ENCODE assay signal across 8 cellular contexts in genomic region chr19:35882074-35882832, GRCh38. TPM values are rescaled to one million over a fixed set of nuclear protein-coding genes. Genes with fewer than 3 reads are reported as not detected.
DNase-seq lines count a peak whose midpoint lies in the region; ATAC-seq, FAIRE-seq and TF ChIP-seq lines count a peak whose summit lies in the region.

No MANE protein-coding gene starts in this region.

- H3K9me2 ChIP-seq in SK-N-SH, result no peaks in the 10 kb centered on the region

- no peak for TF ChIP-seq POLR2A in NB4 (IDR thresholded peaks at IDR 0.05; ENCODE audit: extremely low read depth, insufficient read length)

- peak overlapping the region; percentile 9 for H3K4me3 Mint-ChIP-seq in natural killer cell

- 27% methylated on average over 8 of the region's 8 CpGs for WGBS in SK-N-SH (ENCODE audit: low lambda C conversion rate)

- H3K4me1 Mint-ChIP-seq in natural killer cell, result peaks cover 12% of the 10 kb centered on the region in 2 donors

- H3K9ac ChIP-seq in SK-N-SH, result no peak overlapping the region

- peaks cover 21 to 22% of the 10 kb centered on the region in 2 donors for H3K27me3 Mint-ChIP-seq in natural killer cell (ENCODE audit: low read depth in 2 of 2)

- H2AFZ ChIP-seq in SK-N-SH (ENCODE audit: low read depth), result no peak overlapping the region

- no peak overlapping the region for H3K4me2 ChIP-seq in SK-N-SH

- no peak for TF ChIP-seq EP300 in SK-N-SH (IDR thresholded peaks at IDR 0.05; ENCODE audit: borderline replicate concordance in 1 of 2, low read depth in 1 of 2, low read length in 1 of 2)

- H3K9me3 ChIP-seq in SK-N-SH, result no peaks in the 10 kb centered on the region

- peak; percentile 53 to 88 (median 71) for ATAC-seq in natural killer cell
- no peak for ATAC-seq in HG03196 (IDR thresholded peaks at IDR 0.05; ENCODE audit: unreplicated experiment)
- ATAC-seq in HG03097 (IDR thresholded peaks at IDR 0.05; ENCODE audit: low FRiP score, unreplicated experiment), result no peak

- TF ChIP-seq RAD21 in SK-N-SH (IDR thresholded peaks at IDR 0.05; ENCODE audit: low read length), result peak; percentile 87

- peak; percentile 99 for FAIRE-seq in A204.1 (lab: Jason Lieb, UNC)

- DNase-seq in EL (peak; percentile 75), NB4 (ENCODE audit: low read depth) (peak; percentile 67), SK-N-SH (peak; percentile 79), epithelial cell of prostate (ENCODE audit: low read depth, low spot score) (peak; percentile 27), natural killer cell (no peak)

- H3K27me3 ChIP-seq in SK-N-SH (ENCODE audit: insufficient read depth), result no peaks in the 10 kb centered on the region

- H3K79me2 ChIP-seq in SK-N-SH (ENCODE audit: insufficient read depth), result no peaks in the 10 kb centered on the region

- no peaks in the 10 kb centered on the region for H3K36me3 ChIP-seq in SK-N-SH (replicated peaks in 1 of 2; ENCODE audit: control insufficient read depth in 1 of 2, insufficient read depth in 2 of 2, low read length in 1 of 2)

- CTCF ChIA-PET in SK-N-SH (lab: Yijun Ruan, JAX), result interaction anchor here (0.7 to 6.3 kb wide), 19 partner anchors 9 to 298 kb away, joined by 3 to 57 read pairs (median 4); partner anchors contain the start of genes APLP1, POLR2I and TBCB

- H4K20me1 ChIP-seq in SK-N-SH (ENCODE audit: insufficient read depth), result 0 out of 2 replicates have a peak, but pooled peaks cover 5% of the 10 kb centered on the region

- H3K27ac Mint-ChIP-seq in natural killer cell, result peak overlapping the region in 1 of 2 donors; percentile 67

- H3K27ac ChIP-seq in SK-N-SH (ENCODE audit: low read depth in 2 of 2, low read length in 1 of 2) (no peak overlapping the region), epithelial cell of prostate (no peak overlapping the region)

- POLR2A ChIA-PET in SK-N-SH (lab: Yijun Ruan, JAX), result no interaction called here

- H3K9me3 Mint-ChIP-seq in natural killer cell, result no peaks in the 10 kb centered on the region

- H3K36me3 Mint-ChIP-seq in natural killer cell, result no peaks in the 10 kb centered on the region

- H3K4me3 ChIP-seq in NB4 (ENCODE audit: low read depth, low read length) (no peak overlapping the region), SK-N-SH (ENCODE audit: low read depth in 2 of 2, low read length in 1 of 2) (no peak overlapping the region)

- H3F3A ChIP-seq in SK-N-SH (replicated peaks; ENCODE audit: insufficient read depth), result no peaks in the 10 kb centered on the region

- H3K4me1 ChIP-seq in SK-N-SH (ENCODE audit: control insufficient read depth in 1 of 2, insufficient read depth in 2 of 2, low read depth in 1 of 2, low read length in 1 of 2), result no peaks in the 10 kb centered on the region; a peak in 1 of 4 replicates

- intact Hi-C loops in natural killer cell (cut with micrococcal nuclease), result loop anchor here (1.0 to 2.0 kb wide), 2 partner anchors 21 to 49 kb away; partner anchors contain the start of gene HCST

- TF ChIP-seq CTCF in NB4 (IDR thresholded peaks at IDR 0.05; ENCODE audit: low read depth, low read length) (peak; percentile 24), SK-N-SH (IDR thresholded peaks at IDR 0.05) (peak; percentile 61), natural killer cell (IDR thresholded peaks at IDR 0.05) (peak; percentile 68)

TF ChIP-seq in SK-N-SH, 30 proteins besides CTCF, POLR2A, EP300 and RAD21:
- TF ChIP-seq CHD2 (IDR thresholded peaks at IDR 0.05; ENCODE audit: low read length, partially characterized antibody) (no peak), RXRA (IDR thresholded peaks at IDR 0.05; ENCODE audit: borderline replicate concordance, low read depth) (no peak), EZH2phosphoT487 (IDR thresholded peaks at IDR 0.05; ENCODE audit: borderline replicate concordance, low read depth) (no peak), FOSL2 (IDR thresholded peaks at IDR 0.05; ENCODE audit: borderline replicate concordance, low read depth) (no peak), FOXJ3 (CRISPR knock-in tag; IDR thresholded peaks at IDR 0.05) (no peak), MEF2A (IDR thresholded peaks at IDR 0.05; ENCODE audit: borderline replicate concordance, low read depth) (no peak), TCF12 (IDR thresholded peaks at IDR 0.05) (no peak), GATA2 (CRISPR knock-in tag; IDR thresholded peaks at IDR 0.05) (no peak), JUND (IDR thresholded peaks at IDR 0.05) (no peak), REST (IDR thresholded peaks at IDR 0.05; ENCODE audit: low read depth, low read length) (peak; percentile 8; the same call in 1 of the 2 replicates), RCOR1 (IDR thresholded peaks at IDR 0.05; ENCODE audit: low read length) (no peak), MXI1 (IDR thresholded peaks at IDR 0.05; ENCODE audit: low read depth, low read length) (peak; percentile 62; the same call in 1 of the 2 replicates), ZBTB33 (IDR thresholded peaks at IDR 0.05; ENCODE audit: borderline replicate concordance, low read depth) (no peak), IRF3 (IDR thresholded peaks at IDR 0.05; ENCODE audit: low read depth, low read length) (no peak), GABPA (IDR thresholded peaks at IDR 0.05; ENCODE audit: low read depth) (no peak), SMC3 (IDR thresholded peaks at IDR 0.05; ENCODE audit: low read depth, low read length) (peak; percentile 76)
TF ChIP-seq in SK-N-SH: peak in this region for 3.

RNA-seq across cellular contexts. Expression of gene APLP1, which starts 13.9 kb away (rescaled TPM):
- 31.8 and 66.7 TPM in 2 replicates for polyA plus RNA-seq in SK-N-SH (2012; rRNA removed)
- 22.4 and 36.2 TPM in 2 replicates for polyA plus RNA-seq in SK-N-SH (2012; cell fraction: cytosol; rRNA removed)
- polyA plus RNA-seq in SK-N-SH (2012; cell fraction: nucleus; rRNA removed), result 41.1 and 43.6 TPM in 2 replicates
- not detected for total RNA-seq in natural killer cell

RNA-seq across cellular contexts. Expression of gene NFKBID, which starts 18.1 kb away (rescaled TPM):
- 5.5 and 11.4 TPM in 2 replicates for polyA plus RNA-seq in SK-N-SH (2012; rRNA removed)
- polyA plus RNA-seq in SK-N-SH (2012; cell fraction: cytosol; rRNA removed), result 0.58 and 1.2 TPM in 2 replicates
- 34.8 and 42.4 TPM in 2 replicates for polyA plus RNA-seq in SK-N-SH (2012; cell fraction: nucleus; rRNA removed)
- total RNA-seq in natural killer cell, result 100 to 1,000 TPM in 2 of 3 donors, 10 to 100 TPM in 1; 90.1 to 220 (median 101) TPM

RNA-seq across cellular contexts. Expression of gene HCST, which starts 20.1 kb away (rescaled TPM):
- 0.59 and 0.76 TPM in 2 replicates for polyA plus RNA-seq in SK-N-SH (2012; rRNA removed)
- 0.39 and 0.62 TPM in 2 replicates for polyA plus RNA-seq in SK-N-SH (2012; cell fraction: cytosol; rRNA removed)
- polyA plus RNA-seq in SK-N-SH (2012; cell fraction: nucleus; rRNA removed), result 1.6 and 2.6 TPM in 2 replicates
- 100 to 1,000 TPM; 281 to 307 (median 296) TPM for total RNA-seq in natural killer cell

RNA-seq across cellular contexts. Expression of gene KIRREL2, which starts 25.5 kb away (rescaled TPM):
- polyA plus RNA-seq in SK-N-SH (2012; rRNA removed), result 0.21 and 0.37 TPM in 2 replicates
- polyA plus RNA-seq in SK-N-SH (2012; cell fraction: cytosol; rRNA removed), result 0.12 and 0.20 TPM in 2 replicates
- polyA plus RNA-seq in SK-N-SH (2012; cell fraction: nucleus; rRNA removed), result 0.25 and 0.43 TPM in 2 replicates
- under 1 TPM in 1 of 3 donors, not detected in 2; 0.27 TPM for total RNA-seq in natural killer cell

RNA-seq across cellular contexts. Expression of gene TYROBP, which starts 25.8 kb away (rescaled TPM):
- polyA plus RNA-seq in SK-N-SH (2012; rRNA removed), result not detected in 2 replicates
- not detected in 2 replicates for polyA plus RNA-seq in SK-N-SH (2012; cell fraction: cytosol; rRNA removed)
- polyA plus RNA-seq in SK-N-SH (2012; cell fraction: nucleus; rRNA removed), result not detected in 2 replicates
- 100 to 1,000 TPM; 439 to 494 (median 469) TPM for total RNA-seq in natural killer cell

Comparison
In these comparisons a context has a peak if more than half of its experiments do, and no peak if none do; other contexts are left out.
1. ATAC-seq: peak in natural killer cell (3 of 3); none in HG03196 (single experiment) and HG03097 (single experiment).
2. Peak in every context shown above with its lines, with median percentiles within 50 percentile points of each other: CTCF ChIP-seq.